Comparison of ENCODE assay signal across 1 cellular context in genomic region chr14:90058876-90059458, GRCh38.
TF ChIP-seq lines count a peak whose summit lies in the region.

No MANE protein-coding gene starts in this region.

TF ChIP-seq in GM23338, 12 proteins besides CTCF, POLR2A, EP300 and RAD21 (continued from another document):
- no peak for TF ChIP-seq ETS1 (IDR thresholded peaks at IDR 0.05)
